In genomic region chr1:156081174-156082110, GRCh38 we compare ENCODE assay signal across 10 cellular contexts. TPM values are rescaled to one million over a fixed set of nuclear protein-coding genes. Genes with fewer than 3 reads are reported as not detected.
DNase-seq lines count a peak whose midpoint lies in the region; ATAC-seq and TF ChIP-seq lines count a peak whose summit lies in the region.
"Had no signal": no experiment of that assay in that cellular context is flagged by ENCODE, and none has a peak within 500 bp of the region (broad histone marks: within the 10 kb centered on the region; RNA-seq: fewer than 3 reads in every experiment).

No MANE protein-coding gene starts in this region.

- H3K4me3 Mint-ChIP-seq in Caco-2 (ENCODE audit: unreplicated experiment) = peak overlapping the region; percentile 88
- peak overlapping the region; percentile 96 for H3K4me3 Mint-ChIP-seq in dendritic cell treated with granulocyte-macrophage colony-stimulating factor and Interleukin-4, amounts not matched to agents 40 ng/mL and 50 ng/mL, for 4 days
- H3K4me3 Mint-ChIP-seq in osteocyte (ENCODE audit: unreplicated experiment) = peak overlapping the region; percentile 93

- peaks cover 22% of the 10 kb centered on the region for H3K4me1 Mint-ChIP-seq in Caco-2 (ENCODE audit: low read depth, unreplicated experiment)
- peaks cover 41% of the 10 kb centered on the region for H3K4me1 Mint-ChIP-seq in dendritic cell treated with granulocyte-macrophage colony-stimulating factor and Interleukin-4, amounts not matched to agents 40 ng/mL and 50 ng/mL, for 4 days (ENCODE audit: low read depth)
- H3K4me1 Mint-ChIP-seq in osteocyte (ENCODE audit: unreplicated experiment) = peaks cover 76% of the 10 kb centered on the region

- no peak for TF ChIP-seq CTCF in Caco-2 (IDR thresholded peaks at IDR 0.05; ENCODE audit: insufficient read depth in 1 of 2, low read depth in 1 of 2, low read length in 1 of 2, severe bottlenecking in 1 of 2, unreplicated experiment in 1 of 2)
- no peak for TF ChIP-seq CTCF in osteocyte (IDR thresholded peaks at IDR 0.05)
- TF ChIP-seq CTCF in GM10248 (IDR thresholded peaks at IDR 0.05; ENCODE audit: control extremely low read depth, extremely low read depth, low read depth, missing control alignments) = no peak

- BruUV-seq in Caco-2 (replicated peaks; lab: Mats Ljungman, UMichigan) = no TSS peak

- H3K27me3 Mint-ChIP-seq in Caco-2 (ENCODE audit: insufficient read depth, unreplicated experiment) = no peaks in the 10 kb centered on the region
- peaks cover 77% of the 10 kb centered on the region for H3K27me3 Mint-ChIP-seq in dendritic cell treated with granulocyte-macrophage colony-stimulating factor and Interleukin-4, amounts not matched to agents 40 ng/mL and 50 ng/mL, for 4 days
- no peaks in the 10 kb centered on the region for H3K27me3 Mint-ChIP-seq in osteocyte (ENCODE audit: unreplicated experiment)

- H3K9me3 Mint-ChIP-seq in Caco-2 (ENCODE audit: unreplicated experiment) = no peaks in the 10 kb centered on the region
- H3K9me3 Mint-ChIP-seq in dendritic cell treated with granulocyte-macrophage colony-stimulating factor and Interleukin-4, amounts not matched to agents 40 ng/mL and 50 ng/mL, for 4 days = no peaks in the 10 kb centered on the region
- no peaks in the 10 kb centered on the region for H3K9me3 Mint-ChIP-seq in osteocyte (ENCODE audit: unreplicated experiment)

- peak overlapping the region; percentile 33 for H3K27ac Mint-ChIP-seq in Caco-2 (ENCODE audit: unreplicated experiment)
- H3K27ac Mint-ChIP-seq in dendritic cell treated with granulocyte-macrophage colony-stimulating factor and Interleukin-4, amounts not matched to agents 40 ng/mL and 50 ng/mL, for 4 days = no peak overlapping the region
- peak overlapping the region; percentile 80 for H3K27ac Mint-ChIP-seq in osteocyte (ENCODE audit: unreplicated experiment)

- POLR2A ChIA-PET in Caco-2 (lab: Charles Lee) (no interaction called here), GM10248 (lab: Yijun Ruan, JAX) (no interaction called here)

- DNase-seq in Caco-2 (no peak), NCI-H1105 treated with DMSO at 0.1 percent for 48 hours (lab: John Stamatoyannopoulos, UW) (peak; percentile 14), osteocyte (ENCODE audit: extremely low spot score, unreplicated experiment) (no peak), RPMI8226 (no peak), GM10248 (ENCODE audit: extremely low spot score) (no peak)
- DNase-seq in central memory CD4-positive, alpha-beta T cell = no peak

- intact Hi-C loops in Caco-2 (cut with micrococcal nuclease; ENCODE audit: unreplicated experiment) = no loop called here
- intact Hi-C loops in dendritic cell treated with granulocyte-macrophage colony-stimulating factor and Interleukin-4, amounts not matched to agents 40 ng/mL and 50 ng/mL, for 4 days (cut with micrococcal nuclease) = loop anchor here (2.0 to 5.0 kb wide), 2 partner anchors 27 to 104 kb away; partner anchors contain the start of genes ARHGEF2 and LAMTOR2

- peaks cover 24% of the 10 kb centered on the region for H3K4me1 ChIP-seq in Caco-2

- H3K9me3 ChIP-seq in Caco-2 = no peaks in the 10 kb centered on the region

- CTCF ChIA-PET in Caco-2 (lab: Charles Lee) = no interaction called here
- CTCF ChIA-PET in GM10248 (lab: Yijun Ruan, JAX) = interaction anchor here (1.3 to 29.1 kb wide), 4 partner anchors 10 to 43 kb away, joined by 3 to 1172 read pairs (median 14); partner anchors contain the start of gene LMNA

- peak overlapping the region; percentile 83 for H3K4me3 ChIP-seq in Caco-2 (ENCODE audit: low read depth, low read length)

- H3K27me3 ChIP-seq in Caco-2 (replicated peaks; ENCODE audit: control insufficient read depth, insufficient read depth, low read length) = no peaks in the 10 kb centered on the region

- peaks cover 7% of the 10 kb centered on the region for H3K36me3 Mint-ChIP-seq in Caco-2 (ENCODE audit: insufficient read depth, unreplicated experiment)
- H3K36me3 Mint-ChIP-seq in dendritic cell treated with granulocyte-macrophage colony-stimulating factor and Interleukin-4, amounts not matched to agents 40 ng/mL and 50 ng/mL, for 4 days (ENCODE audit: low read depth) = peaks cover 38% of the 10 kb centered on the region
- H3K36me3 Mint-ChIP-seq in osteocyte (ENCODE audit: unreplicated experiment) = peaks cover 5% of the 10 kb centered on the region

- no peak for ATAC-seq in HG03521 (IDR thresholded peaks at IDR 0.05; ENCODE audit: unreplicated experiment)

- H3K36me3 ChIP-seq in Caco-2 (ENCODE audit: control insufficient read depth, insufficient read depth, low read length) = no peaks in the 10 kb centered on the region; the same call in 1 of the 2 replicates

RNA-seq across cellular contexts. Expression of gene MEX3A, which starts 0.8 kb away (rescaled TPM):
- total RNA-seq in Caco-2 (2022) (8.9 and 12.2 TPM in 2 replicates), osteocyte (19.8 and 20.7 TPM in 2 replicates)
- total RNA-seq: mononuclear cell had no signal

RNA-seq across cellular contexts. Expression of gene RAB25, which starts 20.5 kb away (rescaled TPM):
- total RNA-seq in Caco-2 (2022) = 138 and 141 TPM in 2 replicates
- not detected in 2 replicates for total RNA-seq in osteocyte
- total RNA-seq: LHCN-M2 had no signal

RNA-seq across cellular contexts. Expression of gene LAMTOR2, which starts 26.9 kb away (rescaled TPM):
- 49.4 and 49.5 TPM in 2 replicates for total RNA-seq in Caco-2 (2022)
- 56.2 and 59.9 TPM in 2 replicates for total RNA-seq in osteocyte

RNA-seq across cellular contexts. Expression of gene UBQLN4, which starts 27.8 kb away (rescaled TPM):
- total RNA-seq in Caco-2 (2022) = 60.9 and 65.5 TPM in 2 replicates
- total RNA-seq in osteocyte = 36.4 and 36.9 TPM in 2 replicates

RNA-seq across cellular contexts. Expression of gene LMNA, which starts 33.1 kb away (rescaled TPM):
- total RNA-seq in Caco-2 (2022) (112 and 113 TPM in 2 replicates), osteocyte (733 and 792 TPM in 2 replicates)

Comparison
In these comparisons a context has a peak if more than half of its experiments do, and no peak if none do; other contexts are left out.
1. RNA of gene RAB25, which starts 20.5 kb away (total RNA-seq): 138 to 141 TPM in Caco-2; not detected in osteocyte; every median in the first group is over 100 times any median in the second.
2. Peak in every context shown above with its lines, with median percentiles within 50 percentile points of each other: H3K4me3 Mint-ChIP-seq.